ENCODE assay signal across 26 cellular contexts in the genomic region with DNA sequence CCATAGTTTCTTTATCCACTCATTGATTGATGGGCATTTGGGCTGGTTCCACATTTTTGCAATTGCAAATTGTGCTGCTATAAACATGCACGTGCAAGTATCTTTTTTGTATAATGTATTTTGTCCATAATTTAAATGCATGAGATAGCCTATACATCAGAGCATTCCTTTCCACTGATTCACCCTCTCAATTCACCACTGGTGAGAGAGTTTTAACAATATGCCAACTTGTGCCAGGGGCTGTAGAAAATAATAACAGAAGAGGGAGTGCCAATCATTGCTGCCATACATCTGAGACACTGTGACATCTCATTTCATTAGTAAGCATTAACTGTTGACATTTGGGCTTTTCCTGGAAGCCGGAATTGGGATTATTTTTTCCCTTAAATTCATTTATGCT.
"Had no signal": no experiment of that assay in that cellular context is flagged by ENCODE, and none has a peak within 500 bp of the region (broad histone marks: within the 10 kb centered on the region; RNA-seq: fewer than 3 reads in every experiment).

No MANE protein-coding gene starts in this region.

- DNase-seq: hippocampal formation; kidney; left colon; left lung; naive thymus-derived CD8-positive, alpha-beta T cell; nucleus accumbens; pancreas; posterior cingulate gyrus; retina; right cardiac atrium; stimulated activated CD4-positive, alpha-beta T cell treated with anti-CD3 and anti-CD28 coated beads, Interleukin-12 subunit alpha, Interleukin-12 subunit beta, amount 100 ng/mL, for 4 hours; stimulated activated CD4-positive, alpha-beta T cell treated with anti-CD3 and anti-CD28 coated beads, Interleukin-15, amount 100 ng/mL, for 24 hours; stimulated activated CD4-positive, alpha-beta T cell treated with anti-CD3 and anti-CD28 coated beads, Interleukin-2, amount 100 ng/mL, for 24 hours; stimulated activated CD4-positive, alpha-beta T cell treated with anti-CD3 and anti-CD28 coated beads, Interleukin-4, amount 100 ng/mL, for 1 hour; stimulated activated naive B cell treated with anti-CD40 and anti-IgM and Interleukin-4, amounts not matched to agents 10 μg/mL and 1 μg/mL and 100 μg/mL, for 72 hours; stimulated activated naive CD8-positive, alpha-beta T cell treated with anti-CD3 and anti-CD28 coated beads, Interleukin-15, Interleukin-2, amounts not matched to agents 100 U/mL and 50 U/mL, for 24 hours; stomach; testis; thyroid gland; transverse colon; upper lobe of left lung had no signal

- H3K27me3 ChIP-seq: left lung, pancreas, stomach, testis, thyroid gland, transverse colon, upper lobe of left lung, vagina had no signal

- H3K4me3 ChIP-seq: left lung, lung, pancreas, prostate gland, skin epidermis, stomach, testis, thyroid gland, transverse colon, upper lobe of left lung, vagina had no signal

- H3K36me3 ChIP-seq: left lung, pancreas, prostate gland, stomach, thyroid gland, transverse colon, upper lobe of left lung, vagina had no signal

- FAIRE-seq: islet of Langerhans, kidney, pancreas had no signal
